30 cellular contexts compared by ENCODE assay signal in genomic region chr12:85829391-85829790, GRCh38. TPM values are rescaled to one million over a fixed set of nuclear protein-coding genes. Genes with fewer than 3 reads are reported as not detected.
A peak's percentile ranks its signal among the peaks of the same experiment; 100 is the strongest.
DNase-seq lines count a peak whose midpoint lies in the region; ATAC-seq, FAIRE-seq and TF ChIP-seq lines count a peak whose summit lies in the region.
"Had no signal": no experiment of that assay in that cellular context is flagged by ENCODE, and none has a peak within 500 bp of the region (broad histone marks: within the 10 kb centered on the region; RNA-seq: fewer than 3 reads in every experiment).

No MANE protein-coding gene starts in this region.

- peak; percentile 47 for DNase-seq in HS-5 (ENCODE audit: low read depth)
- peak; percentile 78 for DNase-seq in astrocyte (ENCODE audit: low read depth)
- peak; percentile 68 for DNase-seq in fibroblast of pulmonary artery (ENCODE audit: low read depth)
- DNase-seq in activated CD4-positive, CD25-positive, alpha-beta regulatory T cell (lab: John Stamatoyannopoulos, UW): no peak
- no peak for DNase-seq in nephron progenitor cell
- DNase-seq: activated CD4-positive, alpha-beta T cell treated with anti-CD3 and anti-CD28 coated beads, Interleukin-2, amount 10 ng/mL, durations not matched to agents 24 days and 14 days; activated naive CD4-positive, alpha-beta T cell treated with anti-CD3 and anti-CD28 coated beads, Interleukin-2, amount 50 U/mL, for 16 hours; activated T-cell treated with anti-CD3 and anti-CD28 coated beads, Interleukin-2, amount 50 U/mL, for 72 hours; H9; head of caudate nucleus; MV-4-11; naive B cell; NCI-H1694; stimulated activated CD8-positive, alpha-beta memory T cell treated with anti-CD3 and anti-CD28 coated beads, Interleukin-4, amount 100 ng/mL, for 48 hours had no signal

- no peaks in the 10 kb centered on the region for H3K9me3 Mint-ChIP-seq in astrocyte (ENCODE audit: unreplicated experiment)
- H3K9me3 Mint-ChIP-seq in nephron progenitor cell: no peaks in the 10 kb centered on the region
- H3K9me3 Mint-ChIP-seq: activated CD4-positive, alpha-beta T cell treated with anti-CD3 and anti-CD28 coated beads, Interleukin-2, amount 10 ng/mL, durations not matched to agents 24 days and 14 days; H9; T-helper 1 cell treated with Interleukin-12 subunit alpha and Interleukin-12 subunit beta and Interleukin-4 antibody, amounts not matched to agents 30 μg/mL and 1 μg/mL, for 36 hours had no signal

- H3K27me3 ChIP-seq in ACC112 (ENCODE audit: insufficient read depth, low read length) (no peaks in the 10 kb centered on the region), astrocyte (ENCODE audit: insufficient read depth, low read length) (no peaks in the 10 kb centered on the region)
- H3K27me3 ChIP-seq: ascending aorta, BLaER1, right atrium auricular region, SJSA1 had no signal

- no peak overlapping the region for H3K27ac ChIP-seq in ACC112 (ENCODE audit: low read depth, low read length)
- peak overlapping the region; percentile 34 for H3K27ac ChIP-seq in astrocyte (ENCODE audit: low read depth, low read length)
- H3K27ac ChIP-seq: ascending aorta, BLaER1, KMS-11, right atrium auricular region, SJSA1 had no signal

- no peaks in the 10 kb centered on the region for H3K36me3 ChIP-seq in ACC112 (ENCODE audit: insufficient read depth, low read length)
- H3K36me3 ChIP-seq in astrocyte (ENCODE audit: insufficient read depth, low read length): no peaks in the 10 kb centered on the region
- H3K36me3 ChIP-seq: ascending aorta, BLaER1, right atrium auricular region, SJSA1 had no signal

- no peak overlapping the region for H3K27ac Mint-ChIP-seq in astrocyte (ENCODE audit: unreplicated experiment)
- no peak overlapping the region for H3K27ac Mint-ChIP-seq in nephron progenitor cell
- H3K27ac Mint-ChIP-seq: activated CD4-positive, alpha-beta T cell treated with anti-CD3 and anti-CD28 coated beads, Interleukin-2, amount 10 ng/mL, durations not matched to agents 24 days and 14 days; activated T-cell treated with anti-CD3 and anti-CD28 coated beads, Interleukin-2, amount 50 U/mL, for 72 hours; H9; naive B cell; T-helper 1 cell treated with Interleukin-12 subunit alpha and Interleukin-12 subunit beta and Interleukin-4 antibody, amounts not matched to agents 30 μg/mL and 1 μg/mL, for 36 hours had no signal

- no peak overlapping the region for H3K9ac ChIP-seq in astrocyte (ENCODE audit: low read length)
- H3K9ac ChIP-seq: BLaER1, KMS-11 had no signal

- no peaks in the 10 kb centered on the region for H4K20me1 ChIP-seq in astrocyte (ENCODE audit: insufficient read depth, low read length)
- H4K20me1 ChIP-seq: BLaER1 had no signal

- H3K36me3 Mint-ChIP-seq in astrocyte (ENCODE audit: low read depth, unreplicated experiment): no peaks in the 10 kb centered on the region
- no peaks in the 10 kb centered on the region for H3K36me3 Mint-ChIP-seq in nephron progenitor cell (ENCODE audit: low read depth)
- H3K36me3 Mint-ChIP-seq: naive B cell had no signal

- ATAC-seq in GM21515 (IDR thresholded peaks at IDR 0.05; ENCODE audit: unreplicated experiment) (no peak), HG02884 (IDR thresholded peaks at IDR 0.05; ENCODE audit: unreplicated experiment) (no peak)
- ATAC-seq: activated T-cell treated with anti-CD3 and anti-CD28 coated beads, Interleukin-2, amount 50 U/mL, for 72 hours; left lobe of liver had no signal

- no peaks in the 10 kb centered on the region for H3K9me3 ChIP-seq in astrocyte (ENCODE audit: insufficient read depth, low read depth, low read length)
- H3K9me3 ChIP-seq: ascending aorta, BLaER1, right atrium auricular region, SJSA1 had no signal

- peak overlapping the region; percentile 15 for H2AFZ ChIP-seq in ACC112 (ENCODE audit: low read length, unreplicated experiment)
- no peak overlapping the region for H2AFZ ChIP-seq in astrocyte (ENCODE audit: low read depth, low read length)

- H3K4me1 ChIP-seq in ACC112 (ENCODE audit: control insufficient read depth, insufficient read depth, low read length, unreplicated experiment) (peaks cover 35% of the 10 kb centered on the region), astrocyte (ENCODE audit: insufficient read depth, low read length) (peaks cover 19% of the 10 kb centered on the region)
- H3K4me1 ChIP-seq: BLaER1, right atrium auricular region, SJSA1 had no signal

- H3K4me1 Mint-ChIP-seq in astrocyte (ENCODE audit: low read depth, unreplicated experiment): peaks cover 28% of the 10 kb centered on the region
- peaks cover 6% of the 10 kb centered on the region for H3K4me1 Mint-ChIP-seq in nephron progenitor cell
- H3K4me1 Mint-ChIP-seq: activated CD4-positive, alpha-beta T cell treated with anti-CD3 and anti-CD28 coated beads, Interleukin-2, amount 10 ng/mL, durations not matched to agents 24 days and 14 days; naive B cell had no signal

- H3K27me3 Mint-ChIP-seq in astrocyte (ENCODE audit: low read depth, unreplicated experiment) (no peaks in the 10 kb centered on the region), nephron progenitor cell (ENCODE audit: low read depth, poor library complexity) (no peaks in the 10 kb centered on the region)
- H3K27me3 Mint-ChIP-seq: activated CD4-positive, alpha-beta T cell treated with anti-CD3 and anti-CD28 coated beads, Interleukin-2, amount 10 ng/mL, durations not matched to agents 24 days and 14 days had no signal

- peak overlapping the region; percentile 0 for H3K4me2 ChIP-seq in astrocyte (ENCODE audit: low read length)
- H3K4me2 ChIP-seq: BLaER1, KMS-11 had no signal

- TF ChIP-seq CTCF in astrocyte (IDR thresholded peaks at IDR 0.05; ENCODE audit: insufficient read depth, low read depth, low read length) (no peak), fibroblast of pulmonary artery (IDR thresholded peaks at IDR 0.05; ENCODE audit: low read length, missing control alignments) (no peak), nephron progenitor cell (IDR thresholded peaks at IDR 0.05) (no peak)

- H3K4me3 Mint-ChIP-seq in astrocyte (ENCODE audit: unreplicated experiment): peak overlapping the region; percentile 23
- no peak overlapping the region for H3K4me3 Mint-ChIP-seq in nephron progenitor cell
- H3K4me3 Mint-ChIP-seq: activated CD4-positive, alpha-beta T cell treated with anti-CD3 and anti-CD28 coated beads, Interleukin-2, amount 10 ng/mL, durations not matched to agents 24 days and 14 days; activated T-cell treated with anti-CD3 and anti-CD28 coated beads, Interleukin-2, amount 50 U/mL, for 72 hours; H9; naive B cell; T-helper 1 cell treated with Interleukin-12 subunit alpha and Interleukin-12 subunit beta and Interleukin-4 antibody, amounts not matched to agents 30 μg/mL and 1 μg/mL, for 36 hours had no signal

- H3K79me2 ChIP-seq in ACC112 (ENCODE audit: control insufficient read depth, insufficient read depth, low read length, unreplicated experiment) (no peaks in the 10 kb centered on the region), astrocyte (ENCODE audit: insufficient read depth, low read length) (peaks cover 15% of the 10 kb centered on the region)

- no peak overlapping the region for H3K4me3 ChIP-seq in ACC112 (ENCODE audit: low read depth, low read length)
- no peak overlapping the region for H3K4me3 ChIP-seq in astrocyte (ENCODE audit: insufficient read depth, low read depth, low read length)
- H3K4me3 ChIP-seq in fibroblast of pulmonary artery (replicated peaks; ENCODE audit: low read depth, low read length): no peak overlapping the region
- H3K4me3 ChIP-seq: ascending aorta, BLaER1, right atrium auricular region, SJSA1 had no signal

- FAIRE-seq in astrocyte (lab: Jason Lieb, UNC): peak; percentile 26
- FAIRE-seq: colon had no signal

RNA-seq across cellular contexts. Expression of gene RASSF9, which starts 6.8 kb away (rescaled TPM):
- total RNA-seq in astrocyte: 0.62 and 0.68 TPM in 2 replicates
- total RNA-seq: activated CD4-positive, alpha-beta T cell treated with anti-CD3 and anti-CD28 coated beads, Interleukin-2, amount 10 ng/mL, durations not matched to agents 24 days and 14 days; activated T-cell treated with anti-CD3 and anti-CD28 coated beads, Interleukin-2, amount 50 U/mL, for 72 hours; OCI-LY7; SJSA1 had no signal

RNA-seq across cellular contexts. Expression of gene NTS, which starts 44.7 kb away (rescaled TPM):
- total RNA-seq in astrocyte: 1.2 and 1.5 TPM in 2 replicates
- total RNA-seq: A172; activated CD4-positive, alpha-beta T cell treated with anti-CD3 and anti-CD28 coated beads, Interleukin-2, amount 10 ng/mL, durations not matched to agents 24 days and 14 days; activated T-cell treated with anti-CD3 and anti-CD28 coated beads, Interleukin-2, amount 50 U/mL, for 72 hours; ascending aorta; mesenteric fat pad; OCI-LY7; osteocyte; SJSA1; ureter had no signal

Comparison
In these comparisons a context has a peak if more than half of its experiments do, and no peak if none do; other contexts are left out.
1. DNase-seq: peak in HS-5 (single experiment), astrocyte (single experiment) and fibroblast of pulmonary artery (single experiment); none in activated CD4-positive, CD25-positive, alpha-beta regulatory T cell (0 of 4) and nephron progenitor cell (single experiment).